In genomic region chr17:80068301-80069160, GRCh38 we compare ENCODE assay signal across 10 cellular contexts. TPM values are rescaled to one million over a fixed set of nuclear protein-coding genes. Genes with fewer than 3 reads are reported as not detected.
A peak's percentile ranks its signal among the peaks of the same experiment; 100 is the strongest.
DNase-seq lines count a peak whose midpoint lies in the region; ATAC-seq and TF ChIP-seq lines count a peak whose summit lies in the region.
"Had no signal": no experiment of that assay in that cellular context is flagged by ENCODE, and none has a peak within 500 bp of the region (broad histone marks: within the 10 kb centered on the region; RNA-seq: fewer than 3 reads in every experiment).

No MANE protein-coding gene starts in this region.

- ATAC-seq in Right ventricle myocardium superior (ENCODE audit: poor library complexity) = peak; percentile 33
- no peak for ATAC-seq in HG03025 (IDR thresholded peaks at IDR 0.05; ENCODE audit: low FRiP score, unreplicated experiment)

- peak overlapping the region; percentile 43 for H2AFZ ChIP-seq in parathyroid adenoma

- no peak overlapping the region for H3K9ac ChIP-seq in parathyroid adenoma

- DNase-seq in COLO829 (ENCODE audit: low spot score) (peak; percentile 52), Right ventricle myocardium superior (peak; percentile 61), NCI-H2196 treated with DMSO at 0.1 percent for 48 hours (lab: John Stamatoyannopoulos, UW; ENCODE audit: unreplicated experiment) (no peak), pons (ENCODE audit: low spot score) (no peak)
- no peak for DNase-seq in stimulated activated CD4-positive, alpha-beta T cell treated with anti-CD3 and anti-CD28 coated beads, Interleukin-4, amount 100 ng/mL, for 1 hour

- H3K27ac ChIP-seq in VCaP (peak overlapping the region; percentile 100), parathyroid adenoma (peak overlapping the region; percentile 8)

- no peaks in the 10 kb centered on the region for H3K36me3 ChIP-seq in parathyroid adenoma (ENCODE audit: control insufficient read depth, insufficient read depth, low read length)

- H3K79me2 ChIP-seq in parathyroid adenoma = no peaks in the 10 kb centered on the region

- no peaks in the 10 kb centered on the region for H3K9me3 ChIP-seq in parathyroid adenoma (ENCODE audit: control insufficient read depth, low read length)

- peaks cover 6% of the 10 kb centered on the region for H3K4me1 ChIP-seq in parathyroid adenoma

- no peak overlapping the region for H3K4me3 ChIP-seq in parathyroid adenoma (ENCODE audit: low read depth, low read length)
- H3K4me3 ChIP-seq: lung had no signal

- intact Hi-C loops in Right ventricle myocardium superior (cut with DNase I) = no loop called here

- TF ChIP-seq CTCF in VCaP (conservative IDR thresholded peaks at IDR 0.05) = no peak
- no peak for TF ChIP-seq CTCF in parathyroid adenoma (IDR thresholded peaks at IDR 0.05)

- no peaks in the 10 kb centered on the region for H3K27me3 ChIP-seq in parathyroid adenoma (ENCODE audit: control insufficient read depth, insufficient read depth, low read length)

- no peak overlapping the region for H3K4me2 ChIP-seq in parathyroid adenoma (ENCODE audit: low read length)

RNA-seq across cellular contexts. Expression of gene CCDC40, which starts 32.1 kb away (rescaled TPM):
- total RNA-seq in Right ventricle myocardium superior = 4.5 TPM
- total RNA-seq: OCI-LY7 had no signal

RNA-seq across cellular contexts. Expression of gene GAA, which starts 32.9 kb away (rescaled TPM):
- total RNA-seq in Right ventricle myocardium superior = 45.3 TPM

RNA-seq across cellular contexts. Expression of gene TBC1D16, which starts 32.9 kb away (rescaled TPM):
- total RNA-seq in Right ventricle myocardium superior = 14.0 TPM

Comparison
In these comparisons a context has a peak if more than half of its experiments do, and no peak if none do; other contexts are left out.
1. DNase-seq: peak in COLO829 (single experiment) and Right ventricle myocardium superior (single experiment); none in NCI-H2196 treated with DMSO at 0.1 percent for 48 hours (single experiment), pons (single experiment) and stimulated activated CD4-positive, alpha-beta T cell treated with anti-CD3 and anti-CD28 coated beads, Interleukin-4, amount 100 ng/mL, for 1 hour (single experiment).